Comparison of ENCODE assay signal across 8 cellular contexts in the genomic region with DNA sequence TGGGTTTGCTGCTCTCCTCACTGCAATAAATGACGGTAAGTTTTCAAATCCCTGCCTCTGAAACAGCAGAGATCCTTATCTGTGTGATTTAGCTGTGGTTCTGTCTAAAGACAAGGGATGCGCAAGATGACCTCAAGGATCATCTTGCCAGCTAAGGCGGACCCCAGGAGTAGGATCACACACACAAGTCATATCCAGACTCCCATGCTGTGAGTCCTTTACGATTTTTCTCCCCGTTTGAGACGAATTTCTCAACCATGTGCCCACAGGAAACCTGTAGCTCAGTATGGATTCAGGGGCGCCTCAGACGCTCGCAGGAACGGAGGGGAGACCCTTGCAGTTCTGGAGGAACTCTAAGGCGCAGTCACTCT. TPM values are rescaled to one million over a fixed set of nuclear protein-coding genes. Genes with fewer than 3 reads are reported as not detected.
DNase-seq lines count a peak whose midpoint lies in the region; ATAC-seq and TF ChIP-seq lines count a peak whose summit lies in the region.

No MANE protein-coding gene starts in this region.

- TF ChIP-seq CTCF in GM12865 (IDR thresholded peaks at IDR 0.05; ENCODE audit: insufficient read depth, low read depth, low read length, missing control alignments) (no peak), HFF-Myc (IDR thresholded peaks at IDR 0.05; ENCODE audit: low read depth, low read length, missing control alignments) (no peak), endothelial cell (IDR thresholded peaks at IDR 0.05; ENCODE audit: unreplicated experiment) (no peak), natural killer cell (IDR thresholded peaks at IDR 0.05) (no peak)

- H3K4me3 ChIP-seq in GM12865 (ENCODE audit: low read depth, low read length), result peak overlapping the region; percentile 58
- peak overlapping the region; percentile 94 for H3K4me3 ChIP-seq in HFF-Myc (replicated peaks; ENCODE audit: low read depth, low read length)

- H3K27ac Mint-ChIP-seq in endothelial cell (ENCODE audit: unreplicated experiment) (peak overlapping the region; percentile 92), natural killer cell (peak overlapping the region; percentile 92 to 93)

- intact Hi-C loops in natural killer cell (cut with micrococcal nuclease), result loop anchor here (5.0 kb wide), 1 partner anchor 61 kb away; no protein-coding TSS in a partner anchor

- ATAC-seq in natural killer cell, result peak in 1 of 3 donors; percentile 24
- no peak for ATAC-seq in HG02870 (IDR thresholded peaks at IDR 0.05; ENCODE audit: unreplicated experiment)

- peak; percentile 25 for DNase-seq in GM12865 (ENCODE audit: low read depth)
- no peak for DNase-seq in HFF-Myc (ENCODE audit: extremely low read depth, low read depth)
- DNase-seq in RPMI8226, result peak; percentile 23
- no peak for DNase-seq in endothelial cell (ENCODE audit: low spot score)
- no peak for DNase-seq in natural killer cell
- no peak for DNase-seq in NCI-H187 (lab: John Stamatoyannopoulos, UW)
- no peak for DNase-seq in activated CD8-positive, alpha-beta memory T cell treated with anti-CD3 and anti-CD28 coated beads, Interleukin-2, amount 50 U/mL, for 48 hours

- H3K4me1 Mint-ChIP-seq in endothelial cell (ENCODE audit: unreplicated experiment), result peaks cover 7% of the 10 kb centered on the region
- peaks cover 5 to 6% of the 10 kb centered on the region in 2 donors for H3K4me1 Mint-ChIP-seq in natural killer cell

- H3K36me3 Mint-ChIP-seq in endothelial cell (ENCODE audit: low read depth, unreplicated experiment) (no peaks in the 10 kb centered on the region), natural killer cell (no peaks in the 10 kb centered on the region)

- H3K27me3 Mint-ChIP-seq in endothelial cell (ENCODE audit: unreplicated experiment) (peaks cover 6% of the 10 kb centered on the region), natural killer cell (ENCODE audit: low read depth in 2 of 2) (peaks cover 0 to 6% of the 10 kb centered on the region in 2 donors)

- H3K9me3 Mint-ChIP-seq in endothelial cell (ENCODE audit: unreplicated experiment) (no peaks in the 10 kb centered on the region), natural killer cell (no peaks in the 10 kb centered on the region)

- H3K4me3 Mint-ChIP-seq in endothelial cell (ENCODE audit: unreplicated experiment) (peak overlapping the region; percentile 97), natural killer cell (peak overlapping the region; percentile 94)

RNA-seq across cellular contexts. Expression of a gene that starts 11.1 kb away (rescaled TPM):
- total RNA-seq in endothelial cell (ENCODE audit: unreplicated experiment) (244 TPM), natural killer cell (100 to 1,000 TPM; 103 to 116 (median 116) TPM)

RNA-seq across cellular contexts. Expression of a gene that starts 30.2 kb away (rescaled TPM):
- total RNA-seq in endothelial cell (ENCODE audit: unreplicated experiment) (5.0 TPM), natural killer cell (1 to 10 TPM; 1.7 to 3.2 (median 1.7) TPM)

RNA-seq across cellular contexts. Expression of a gene that starts 30.3 kb away (rescaled TPM):
- total RNA-seq in endothelial cell (ENCODE audit: unreplicated experiment) (34.1 TPM), natural killer cell (10 to 100 TPM; 28.0 to 35.3 (median 28.0) TPM)

RNA-seq across cellular contexts. Expression of a gene that starts 48.0 kb away (rescaled TPM):
- 4.2 TPM for total RNA-seq in endothelial cell (ENCODE audit: unreplicated experiment)
- total RNA-seq in natural killer cell, result 1 to 10 TPM; 5.3 to 8.4 (median 8.0) TPM

RNA-seq across cellular contexts. Expression of a gene that starts 50.5 kb away (rescaled TPM):
- total RNA-seq in endothelial cell (ENCODE audit: unreplicated experiment) (65.4 TPM), natural killer cell (10 to 100 TPM; 11.0 to 26.5 (median 15.1) TPM)

Comparison
In these comparisons a context has a peak if more than half of its experiments do, and no peak if none do; other contexts are left out.
1. DNase-seq: peak in GM12865 (single experiment) and RPMI8226 (single experiment); none in HFF-Myc (single experiment), endothelial cell (single experiment), natural killer cell (single experiment), NCI-H187 (0 of 2) and activated CD8-positive, alpha-beta memory T cell treated with anti-CD3 and anti-CD28 coated beads, Interleukin-2, amount 50 U/mL, for 48 hours (single experiment).